ENCODE assay signal across 27 cellular contexts in the genomic region with DNA sequence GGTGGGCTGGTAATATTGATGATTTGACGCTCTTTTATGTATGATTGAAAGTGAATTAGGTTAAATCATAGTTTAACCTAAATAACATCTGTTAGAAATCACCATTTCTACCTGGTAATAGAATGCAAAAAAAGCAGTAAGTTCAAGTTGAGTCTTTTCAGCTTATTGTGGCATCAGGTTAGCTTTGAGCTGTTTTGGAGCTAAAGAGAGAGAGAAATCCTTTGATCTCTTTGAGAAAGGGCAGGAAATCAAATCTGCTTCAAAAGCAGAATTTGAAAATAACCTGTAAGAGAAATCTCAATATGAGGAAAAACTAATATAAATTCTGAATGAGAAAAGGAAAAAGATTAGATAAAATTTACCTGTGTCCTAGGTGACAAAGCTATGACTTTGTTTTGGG.
"Had no signal": no experiment of that assay in that cellular context is flagged by ENCODE, and none has a peak within 500 bp of the region (broad histone marks: within the 10 kb centered on the region; RNA-seq: fewer than 3 reads in every experiment).

No MANE protein-coding gene starts in this region.

- H3K9me3 ChIP-seq: ascending aorta, body of pancreas, MG63 had no signal

- H3K4me3 Mint-ChIP-seq: activated CD4-positive, alpha-beta memory T cell treated with anti-CD3 and anti-CD28 coated beads for 36 hours; activated CD4-positive, alpha-beta T cell treated with anti-CD3 and anti-CD28 coated beads, Interleukin-2, amount 10 ng/mL, durations not matched to agents 24 days and 14 days; activated naive CD8-positive, alpha-beta T cell treated with anti-CD3 and anti-CD28 coated beads, Interleukin-2, amount 10 ng/mL, durations not matched to agents 7 days and 5 days; activated T-cell treated with anti-CD3 and anti-CD28 coated beads, Interleukin-2, amount 50 U/mL, for 72 hours; central memory CD8-positive, alpha-beta T cell; T-helper 2 cell treated with Interferon-gamma antibody and Interleukin-4, amounts not matched to agents 5 μg/mL and 100 μg/mL, for 36 hours had no signal

- H3K27me3 Mint-ChIP-seq: activated CD4-positive, alpha-beta memory T cell treated with anti-CD3 and anti-CD28 coated beads for 36 hours; activated CD4-positive, alpha-beta T cell treated with anti-CD3 and anti-CD28 coated beads, Interleukin-2, amount 10 ng/mL, durations not matched to agents 24 days and 14 days; activated naive CD8-positive, alpha-beta T cell treated with anti-CD3 and anti-CD28 coated beads, Interleukin-2, amount 10 ng/mL, durations not matched to agents 7 days and 5 days; central memory CD8-positive, alpha-beta T cell had no signal

- H3K27ac Mint-ChIP-seq: activated CD4-positive, alpha-beta memory T cell treated with anti-CD3 and anti-CD28 coated beads for 36 hours; activated CD4-positive, alpha-beta T cell treated with anti-CD3 and anti-CD28 coated beads, Interleukin-2, amount 10 ng/mL, durations not matched to agents 24 days and 14 days; activated naive CD8-positive, alpha-beta T cell treated with anti-CD3 and anti-CD28 coated beads, Interleukin-2, amount 10 ng/mL, durations not matched to agents 7 days and 5 days; activated T-cell treated with anti-CD3 and anti-CD28 coated beads, Interleukin-2, amount 50 U/mL, for 72 hours; T-helper 2 cell treated with Interferon-gamma antibody and Interleukin-4, amounts not matched to agents 5 μg/mL and 100 μg/mL, for 36 hours had no signal

- H3K27ac ChIP-seq: ascending aorta, body of pancreas, SK-N-MC had no signal

- DNase-seq: activated CD4-positive, alpha-beta memory T cell treated with anti-CD3 and anti-CD28 coated beads for 36 hours; activated CD4-positive, alpha-beta T cell treated with anti-CD3 and anti-CD28 coated beads, Interleukin-2, amount 10 ng/mL, durations not matched to agents 24 days and 14 days; activated CD4-positive, CD25-positive, alpha-beta regulatory T cell treated with anti-CD3 and anti-CD28 coated beads, Interleukin-2, amount 50 U/mL, for 72 hours; activated CD8-positive, alpha-beta memory T cell treated with anti-CD3 and anti-CD28 coated beads for 24 hours; activated naive CD8-positive, alpha-beta T cell treated with anti-CD3 and anti-CD28 coated beads, Interleukin-2, amount 10 ng/mL, durations not matched to agents 7 days and 5 days; activated T-cell treated with anti-CD3 and anti-CD28 coated beads, Interleukin-2, amount 50 U/mL, for 72 hours; body of pancreas; cortex of kidney; MG63; MV-4-11; NCI-H1092 treated with DMSO at 0.1 percent for 48 hours; NCI-H1417 treated with DMSO at 0.1 percent for 48 hours; NCI-H1694; NCI-H2029; NCI-H2107; NCI-H2171 treated with DMSO at 0.1 percent for 48 hours; NCI-H226; NCI-H526; NCI-H82; RPMI8226; T-helper 1 cell had no signal

- ATAC-seq: activated T-cell treated with anti-CD3 and anti-CD28 coated beads, Interleukin-2, amount 50 U/mL, for 72 hours; body of pancreas; Panc1; Right ventricle myocardium inferior had no signal

- H3K4me3 ChIP-seq: ascending aorta, body of pancreas, MG63, SK-N-MC had no signal

- H3K27me3 ChIP-seq: ascending aorta, body of pancreas, MG63 had no signal

- H3K4me1 ChIP-seq: ascending aorta had no signal

- H3K9me3 Mint-ChIP-seq: activated CD4-positive, alpha-beta memory T cell treated with anti-CD3 and anti-CD28 coated beads for 36 hours; activated CD4-positive, alpha-beta T cell treated with anti-CD3 and anti-CD28 coated beads, Interleukin-2, amount 10 ng/mL, durations not matched to agents 24 days and 14 days; activated naive CD8-positive, alpha-beta T cell treated with anti-CD3 and anti-CD28 coated beads, Interleukin-2, amount 10 ng/mL, durations not matched to agents 7 days and 5 days; activated T-cell treated with anti-CD3 and anti-CD28 coated beads, Interleukin-2, amount 50 U/mL, for 72 hours; central memory CD8-positive, alpha-beta T cell; T-helper 2 cell treated with Interferon-gamma antibody and Interleukin-4, amounts not matched to agents 5 μg/mL and 100 μg/mL, for 36 hours had no signal
